16 cellular contexts compared by ENCODE assay signal in the genomic region with DNA sequence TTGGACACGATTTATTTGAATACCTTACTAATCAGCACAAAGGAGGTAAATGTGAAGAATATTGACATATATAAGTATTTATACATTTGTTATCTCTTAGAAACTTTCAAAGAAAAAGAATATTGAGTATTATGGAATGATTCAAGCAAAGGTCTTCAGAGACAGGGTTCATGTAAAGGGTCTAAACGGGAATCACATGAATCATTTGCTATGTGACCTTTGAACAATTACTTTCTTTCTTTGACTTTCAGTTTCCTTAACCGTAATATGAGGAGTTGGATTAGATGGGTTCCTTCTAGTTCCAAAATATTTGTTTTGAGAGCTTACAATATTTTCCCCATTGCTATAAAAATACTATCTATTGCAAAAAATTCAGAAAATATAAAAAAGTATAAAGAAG. TPM values are rescaled to one million over a fixed set of nuclear protein-coding genes. Genes with fewer than 3 reads are reported as not detected.
"Had no signal": no experiment of that assay in that cellular context is flagged by ENCODE, and none has a peak within 500 bp of the region (broad histone marks: within the 10 kb centered on the region; RNA-seq: fewer than 3 reads in every experiment).

No MANE protein-coding gene starts in this region.

- DNase-seq: effector memory CD8-positive, alpha-beta T cell; esophagus squamous epithelium; foreskin fibroblast; glutamatergic neuron; mammary epithelial cell; naive thymus-derived CD8-positive, alpha-beta T cell; ovary; stimulated activated naive CD4-positive, alpha-beta T cell treated with Interleukin-2 at 50 U/mL for 16 hours; trophoblast cell had no signal

- H3K4me3 ChIP-seq: esophagus squamous epithelium, gastroesophageal sphincter, ovary, prostate gland had no signal

- H3K27ac Mint-ChIP-seq: dendritic cell treated with granulocyte-macrophage colony-stimulating factor and Interleukin-4, amounts not matched to agents 40 ng/mL and 50 ng/mL, for 4 days; effector memory CD8-positive, alpha-beta T cell; naive thymus-derived CD8-positive, alpha-beta T cell had no signal

- H3K4me1 ChIP-seq: esophagus squamous epithelium, gastroesophageal sphincter, prostate gland had no signal

- H3K36me3 ChIP-seq: esophagus squamous epithelium, gastroesophageal sphincter, neutrophil, ovary, prostate gland had no signal

- H3K36me3 Mint-ChIP-seq: naive thymus-derived CD8-positive, alpha-beta T cell had no signal

- ATAC-seq: effector memory CD8-positive, alpha-beta T cell; gastroesophageal sphincter; naive thymus-derived CD8-positive, alpha-beta T cell; sciatic nerve had no signal

- H3K9me3 ChIP-seq: esophagus squamous epithelium, gastroesophageal sphincter, neutrophil, ovary, prostate gland had no signal

- H3K4me3 Mint-ChIP-seq: central memory CD8-positive, alpha-beta T cell; dendritic cell treated with granulocyte-macrophage colony-stimulating factor and Interleukin-4, amounts not matched to agents 40 ng/mL and 50 ng/mL, for 4 days; effector memory CD8-positive, alpha-beta T cell; naive thymus-derived CD8-positive, alpha-beta T cell had no signal

- H3K4me1 Mint-ChIP-seq: central memory CD8-positive, alpha-beta T cell; naive thymus-derived CD8-positive, alpha-beta T cell had no signal

- H3K9me3 Mint-ChIP-seq: central memory CD8-positive, alpha-beta T cell; dendritic cell treated with granulocyte-macrophage colony-stimulating factor and Interleukin-4, amounts not matched to agents 40 ng/mL and 50 ng/mL, for 4 days; effector memory CD8-positive, alpha-beta T cell; naive thymus-derived CD8-positive, alpha-beta T cell had no signal

- H3K27me3 ChIP-seq: esophagus squamous epithelium, gastroesophageal sphincter, neutrophil, ovary had no signal

- H3K27ac ChIP-seq: esophagus squamous epithelium, gastroesophageal sphincter, neutrophil, ovary, prostate gland had no signal

RNA-seq across cellular contexts. Expression of a gene that starts 14.3 kb away (rescaled TPM):
- polyA plus RNA-seq: naive thymus-derived CD8-positive, alpha-beta T cell; neural cell had no signal
